In the genomic region with DNA sequence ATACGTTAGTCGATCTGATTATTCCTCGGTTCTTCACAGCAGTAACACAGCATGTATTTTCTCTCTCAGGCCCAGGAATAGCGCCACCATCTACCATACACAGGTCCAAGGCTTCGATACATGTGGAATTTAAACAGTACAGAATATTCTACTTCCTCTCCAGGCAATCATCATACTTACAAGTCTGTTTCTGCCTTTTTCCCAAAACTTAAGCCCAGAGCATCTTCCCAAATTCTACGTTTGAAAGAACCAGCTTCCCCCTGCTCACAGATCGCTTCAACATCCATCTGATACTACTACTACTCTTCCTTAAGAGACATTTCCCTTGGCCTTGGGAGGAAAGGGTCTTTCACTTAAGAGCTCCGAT, we compare ENCODE assay signal across 8 cellular contexts. TPM values are rescaled to one million over a fixed set of nuclear protein-coding genes. Genes with fewer than 3 reads are reported as not detected.
DNase-seq lines count a peak whose midpoint lies in the region; ATAC-seq and TF ChIP-seq lines count a peak whose summit lies in the region.

No MANE protein-coding gene starts in this region.

- no peaks in the 10 kb centered on the region for H3K9me3 ChIP-seq in effector memory CD4-positive, alpha-beta T cell (ENCODE audit: control insufficient read depth, low read length)
- H3K9me3 ChIP-seq in mesodermal cell (ENCODE audit: control insufficient read depth, low read length) (no peaks in the 10 kb centered on the region), uterus (no peaks in the 10 kb centered on the region)

- H3K4me3 ChIP-seq in Jurkat, Clone E6-1 (ENCODE audit: low read length), result peak overlapping the region; percentile 82
- peak overlapping the region; percentile 70 for H3K4me3 ChIP-seq in effector memory CD4-positive, alpha-beta T cell (ENCODE audit: insufficient read depth, low read depth, low read length, poor library complexity, severe bottlenecking)
- peak overlapping the region; percentile 84 for H3K4me3 ChIP-seq in mesodermal cell (ENCODE audit: extremely low read depth, insufficient read depth, low read length, poor library complexity, severe bottlenecking)
- peak overlapping the region; percentile 81 to 82 for H3K4me3 ChIP-seq in uterus

- WGBS in mesodermal cell (ENCODE audit: insufficient coverage in 2 of 2), 2 experiments, result 12 to 17% methylated on average over 6 to 8 of the region's 8 CpGs

- H3K4me1 ChIP-seq in effector memory CD4-positive, alpha-beta T cell (ENCODE audit: control insufficient read depth, insufficient read depth, low read length, poor library complexity, severe bottlenecking), result peaks cover 8% of the 10 kb centered on the region
- H3K4me1 ChIP-seq in mesodermal cell (ENCODE audit: control insufficient read depth, insufficient read depth, low read length, poor library complexity, severe bottlenecking), result no peaks in the 10 kb centered on the region
- H3K4me1 ChIP-seq in uterus, result no peaks in the 10 kb centered on the region

- TF ChIP-seq CTCF in uterus (IDR thresholded peaks at IDR 0.05), result peak in 1 of 4 experiments; percentile 26

- DNase-seq in DMS53 (lab: John Stamatoyannopoulos, UW), result peak; percentile 50
- DNase-seq in Jurkat, Clone E6-1 (ENCODE audit: low read depth, low spot score), result no peak
- peak; percentile 6 to 29 for DNase-seq in SHP77 (lab: John Stamatoyannopoulos, UW)
- DNase-seq in effector memory CD4-positive, alpha-beta T cell, result peak in 1 of 3 donors; percentile 2
- no peak for DNase-seq in uterus

- no peak for ATAC-seq in GM18520 (IDR thresholded peaks at IDR 0.05; ENCODE audit: unreplicated experiment)
- ATAC-seq in activated CD4-positive, CD25-positive, alpha-beta regulatory T cell treated with anti-CD3 and anti-CD28 coated beads, Interleukin-2, amount 50 U/mL, for 24 hours, result no peak

- no peaks in the 10 kb centered on the region for H3K36me3 ChIP-seq in effector memory CD4-positive, alpha-beta T cell (ENCODE audit: control insufficient read depth, insufficient read depth, low read length)
- peaks cover 3% of the 10 kb centered on the region for H3K36me3 ChIP-seq in mesodermal cell (ENCODE audit: control insufficient read depth, insufficient read depth, low read length)
- no peaks in the 10 kb centered on the region for H3K36me3 ChIP-seq in uterus

- intact Hi-C loops in uterus (cut with DNase I; ENCODE audit: low total_unique reads), result no loop called here

- H3K27me3 ChIP-seq in effector memory CD4-positive, alpha-beta T cell (replicated peaks; ENCODE audit: control insufficient read depth, insufficient read depth, low read length, poor library complexity, severe bottlenecking), result no peaks in the 10 kb centered on the region
- H3K27me3 ChIP-seq in uterus, result no peaks in the 10 kb centered on the region

- peak overlapping the region; percentile 80 for H3K27ac ChIP-seq in effector memory CD4-positive, alpha-beta T cell (ENCODE audit: insufficient read depth, low read length, poor library complexity, severe bottlenecking)
- peak overlapping the region; percentile 82 for H3K27ac ChIP-seq in mesodermal cell (ENCODE audit: low read depth, low read length, severe bottlenecking)
- peak overlapping the region; percentile 87 to 89 for H3K27ac ChIP-seq in uterus

- TF ChIP-seq POLR2A in uterus (IDR thresholded peaks at IDR 0.05), result no peak

RNA-seq across cellular contexts. Expression of gene TXNDC16, which starts 0.6 kb away (rescaled TPM):
- 3.6 TPM for polyA plus RNA-seq in Jurkat, Clone E6-1 (2012; ENCODE audit: insufficient read depth, insufficient read length)
- 11.1 TPM for polyA plus RNA-seq in mesodermal cell (2013, experiment 1 of 2)
- polyA plus RNA-seq in mesodermal cell (2013, experiment 2 of 2), result 11.5 TPM
- total RNA-seq in uterus, result 10 to 100 TPM in 3 of 4 donors, 1 to 10 TPM in 1; 2.8 to 22.3 (median 12.8) TPM

RNA-seq across cellular contexts. Expression of gene GPR137C, which starts 1.0 kb away (rescaled TPM):
- 0.52 TPM for polyA plus RNA-seq in Jurkat, Clone E6-1 (2012; ENCODE audit: insufficient read depth, insufficient read length)
- polyA plus RNA-seq in mesodermal cell (2013, experiment 1 of 2), result 6.7 TPM
- polyA plus RNA-seq in mesodermal cell (2013, experiment 2 of 2), result 6.7 TPM
- 10 to 100 TPM in 1 of 4 donors, 1 to 10 TPM in 1, not detected in 2; 1.1 to 10.9 TPM for total RNA-seq in uterus

Comparison
In these comparisons a context has a peak if more than half of its experiments do, and no peak if none do; other contexts are left out.
1. DNase-seq: peak in DMS53 (single experiment) and SHP77 (2 of 2); none in Jurkat, Clone E6-1 (single experiment) and uterus (0 of 2).
2. Peak in every context shown above with its lines, with median percentiles within 50 percentile points of each other: H3K4me3 ChIP-seq and H3K27ac ChIP-seq.